In the genomic region with DNA sequence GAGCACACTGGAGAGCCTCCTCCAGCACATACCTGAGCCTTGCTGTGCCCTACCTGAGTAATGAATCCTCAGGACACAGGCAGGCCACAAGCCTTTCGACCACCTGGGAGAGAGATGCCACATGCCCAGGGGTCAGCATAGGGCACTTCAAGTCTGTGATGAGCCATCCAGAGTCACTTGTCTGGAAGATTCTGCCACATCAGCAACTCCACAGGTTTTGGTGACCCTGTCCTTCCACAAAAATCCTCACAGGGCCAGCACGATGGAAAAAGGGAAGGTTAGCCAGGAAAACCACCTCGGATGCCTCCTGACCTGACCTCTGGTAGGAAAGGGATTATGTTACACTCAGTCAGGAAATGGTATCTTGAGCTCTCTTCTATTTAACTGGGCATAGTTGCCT, we compare ENCODE assay signal across 1 cellular context.
A peak's percentile ranks its signal among the peaks of the same experiment; 100 is the strongest.
TF ChIP-seq lines count a peak whose summit lies in the region.

No MANE protein-coding gene starts in this region.

TF ChIP-seq in HepG2, 621 proteins besides CTCF, POLR2A, EP300 and RAD21 (continued from another document):
- TF ChIP-seq CENPT (CRISPR knock-in tag; IDR thresholded peaks at IDR 0.05; ENCODE audit: low read depth), result no peak
- peak; percentile 35; the same call in 1 of the 2 replicates for TF ChIP-seq MAFF (IDR thresholded peaks at IDR 0.05; ENCODE audit: low read depth, low read length)
- no peak for TF ChIP-seq ZNF264 (CRISPR knock-in tag; IDR thresholded peaks at IDR 0.05)
- TF ChIP-seq MAFK (conservative IDR thresholded peaks at IDR 0.05 in 1 of 2, IDR thresholded peaks at IDR 0.05 in 1 of 2; ENCODE audit: low read length in 2 of 2), result peak; percentile 55 to 63; a peak in 3 of 4 replicates
- TF ChIP-seq, protein P1, sequence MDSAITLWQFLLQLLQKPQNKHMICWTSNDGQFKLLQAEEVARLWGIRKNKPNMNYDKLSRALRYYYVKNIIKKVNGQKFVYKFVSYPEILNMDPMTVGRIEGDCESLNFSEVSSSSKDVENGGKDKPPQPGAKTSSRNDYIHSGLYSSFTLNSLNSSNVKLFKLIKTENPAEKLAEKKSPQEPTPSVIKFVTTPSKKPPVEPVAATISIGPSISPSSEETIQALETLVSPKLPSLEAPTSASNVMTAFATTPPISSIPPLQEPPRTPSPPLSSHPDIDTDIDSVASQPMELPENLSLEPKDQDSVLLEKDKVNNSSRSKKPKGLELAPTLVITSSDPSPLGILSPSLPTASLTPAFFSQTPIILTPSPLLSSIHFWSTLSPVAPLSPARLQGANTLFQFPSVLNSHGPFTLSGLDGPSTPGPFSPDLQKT (CRISPR knock-in tag; IDR thresholded peaks at IDR 0.05; ENCODE audit: borderline replicate concordance), result no peak
- no peak for TF ChIP-seq CBX5 (CRISPR knock-in tag; IDR thresholded peaks at IDR 0.05; ENCODE audit: borderline replicate concordance)
